Comparison of ENCODE assay signal across 1 cellular context in the genomic region with DNA sequence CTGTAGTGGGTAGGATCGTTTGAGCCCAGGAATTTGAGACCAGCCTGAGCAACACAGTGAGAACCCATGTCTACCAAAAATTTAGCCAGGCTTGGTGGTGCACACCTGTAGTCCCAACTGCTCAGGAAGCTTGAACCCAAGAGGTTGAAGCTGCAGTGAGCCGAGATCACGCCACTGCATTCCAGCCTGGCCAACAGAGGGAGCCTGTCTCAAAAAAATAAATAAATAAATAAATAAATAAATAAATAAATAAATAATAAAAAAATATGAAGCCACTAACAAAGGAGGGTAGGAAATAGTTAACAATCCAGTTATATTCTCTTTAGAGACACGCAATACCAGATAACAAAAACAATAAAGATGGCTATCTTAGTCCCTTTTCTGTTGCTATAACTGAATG.
TF ChIP-seq lines count a peak whose summit lies in the region.

No MANE protein-coding gene starts in this region.

TF ChIP-seq in WTC11, 78 proteins besides CTCF, POLR2A, EP300 and RAD21 (continued from another document):
- TF ChIP-seq, protein P1, sequence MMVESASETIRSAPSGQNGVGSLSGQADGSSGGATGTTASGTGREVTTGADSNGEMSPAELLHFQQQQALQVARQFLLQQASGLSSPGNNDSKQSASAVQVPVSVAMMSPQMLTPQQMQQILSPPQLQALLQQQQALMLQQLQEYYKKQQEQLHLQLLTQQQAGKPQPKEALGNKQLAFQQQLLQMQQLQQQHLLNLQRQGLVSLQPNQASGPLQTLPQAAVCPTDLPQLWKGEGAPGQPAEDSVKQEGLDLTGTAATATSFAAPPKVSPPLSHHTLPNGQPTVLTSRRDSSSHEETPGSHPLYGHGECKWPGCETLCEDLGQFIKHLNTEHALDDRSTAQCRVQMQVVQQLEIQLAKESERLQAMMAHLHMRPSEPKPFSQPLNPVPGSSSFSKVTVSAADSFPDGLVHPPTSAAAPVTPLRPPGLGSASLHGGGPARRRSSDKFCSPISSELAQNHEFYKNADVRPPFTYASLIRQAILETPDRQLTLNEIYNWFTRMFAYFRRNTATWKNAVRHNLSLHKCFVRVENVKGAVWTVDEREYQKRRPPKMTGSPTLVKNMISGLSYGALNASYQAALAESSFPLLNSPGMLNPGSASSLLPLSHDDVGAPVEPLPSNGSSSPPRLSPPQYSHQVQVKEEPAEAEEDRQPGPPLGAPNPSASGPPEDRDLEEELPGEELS (CRISPR knock-in tag; IDR thresholded peaks at IDR 0.05): no peak
- no peak for TF ChIP-seq ESRRA (CRISPR knock-in tag; IDR thresholded peaks at IDR 0.05; ENCODE audit: borderline replicate concordance)
- TF ChIP-seq, protein P2, sequence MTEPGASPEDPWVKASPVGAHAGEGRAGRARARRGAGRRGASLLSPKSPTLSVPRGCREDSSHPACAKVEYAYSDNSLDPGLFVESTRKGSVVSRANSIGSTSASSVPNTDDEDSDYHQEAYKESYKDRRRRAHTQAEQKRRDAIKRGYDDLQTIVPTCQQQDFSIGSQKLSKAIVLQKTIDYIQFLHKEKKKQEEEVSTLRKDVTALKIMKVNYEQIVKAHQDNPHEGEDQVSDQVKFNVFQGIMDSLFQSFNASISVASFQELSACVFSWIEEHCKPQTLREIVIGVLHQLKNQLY (CRISPR knock-in tag; IDR thresholded peaks at IDR 0.05): no peak
- TF ChIP-seq SMAD4 (CRISPR knock-in tag; IDR thresholded peaks at IDR 0.05): no peak
- no peak for TF ChIP-seq TCF7 (CRISPR knock-in tag; IDR thresholded peaks at IDR 0.05; ENCODE audit: low read depth)
- TF ChIP-seq RELA (CRISPR knock-in tag; IDR thresholded peaks at IDR 0.05; ENCODE audit: borderline replicate concordance): no peak
- no peak for TF ChIP-seq EMX1 (CRISPR knock-in tag; IDR thresholded peaks at IDR 0.05)
- no peak for TF ChIP-seq NFYB (CRISPR knock-in tag; conservative IDR thresholded peaks at IDR 0.05; ENCODE audit: low read depth)
- no peak for TF ChIP-seq FOXP1 (CRISPR knock-in tag; IDR thresholded peaks at IDR 0.05; ENCODE audit: borderline replicate concordance)
